ENCODE assay signal across 8 cellular contexts in genomic region chr11:762421-763072, GRCh38. TPM values are rescaled to one million over a fixed set of nuclear protein-coding genes. Genes with fewer than 3 reads are reported as not detected.
A peak's percentile ranks its signal among the peaks of the same experiment; 100 is the strongest.
DNase-seq lines count a peak whose midpoint lies in the region; ATAC-seq, FAIRE-seq and TF ChIP-seq lines count a peak whose summit lies in the region.

No MANE protein-coding gene starts in this region.

- ATAC-seq in upper lobe of left lung (ENCODE audit: low FRiP score in 2 of 2) = peak; percentile 46 to 82
- ATAC-seq in GM18858 (IDR thresholded peaks at IDR 0.05; ENCODE audit: unreplicated experiment) = no peak
- ATAC-seq in HG03025 (IDR thresholded peaks at IDR 0.05; ENCODE audit: low FRiP score, unreplicated experiment) = no peak

- H3K4me1 ChIP-seq in MM.1S (ENCODE audit: low read length) = no peaks in the 10 kb centered on the region
- H3K4me1 ChIP-seq in keratinocyte (ENCODE audit: control insufficient read depth, extremely low read depth, insufficient read depth, low read length) = peaks cover 19% of the 10 kb centered on the region
- H3K4me1 ChIP-seq in upper lobe of left lung = peaks cover 0 to 7% (median 6%) of the 10 kb centered on the region in 4 donors

- peak; percentile 37 for DNase-seq in NCI-H2227 (lab: John Stamatoyannopoulos, UW; ENCODE audit: unreplicated experiment)
- no peak for DNase-seq in NCI-H2227 treated with DMSO at 0.1 percent for 48 hours (lab: John Stamatoyannopoulos, UW)
- no peak for DNase-seq in MM.1S
- peak in 42 of 58 donors; percentile 22 to 84 (median 49) for DNase-seq in anterior cingulate cortex (lab: John Stamatoyannopoulos, UW)
- DNase-seq in keratinocyte (ENCODE audit: low read depth, low spot score) = peak; percentile 57
- peak in 1 of 2 donors; percentile 76 for DNase-seq in upper lobe of left lung

- TF ChIP-seq POLR2A in upper lobe of left lung (IDR thresholded peaks at IDR 0.05) = no peak

- no peak for TF ChIP-seq EP300 in upper lobe of left lung (IDR thresholded peaks at IDR 0.05)

- dilution Hi-C loops in keratinocyte (cut with MboI; ENCODE audit: extremely low pct_ligation_motif_present, low sequenced_read_pairs) = no loop called here

- H2AFZ ChIP-seq in MM.1S (ENCODE audit: low read length) (no peak overlapping the region), keratinocyte (ENCODE audit: control insufficient read depth, low read length) (no peak overlapping the region)

- peaks cover 8% of the 10 kb centered on the region for H3K36me3 ChIP-seq in MM.1S (replicated peaks; ENCODE audit: insufficient read depth, low read length)
- peaks cover 39 to 40% of the 10 kb centered on the region in 2 experiments for H3K36me3 ChIP-seq in keratinocyte (ENCODE audit: control insufficient read depth in 2 of 2, extremely low read depth in 1 of 2, insufficient read depth in 2 of 2, low read length in 2 of 2)
- H3K36me3 ChIP-seq in upper lobe of left lung = peaks cover 36 to 89% (median 74%) of the 10 kb centered on the region in 4 donors

- H3K27me3 ChIP-seq in MM.1S (replicated peaks; ENCODE audit: insufficient read depth, low read length) (no peaks in the 10 kb centered on the region), keratinocyte (ENCODE audit: control insufficient read depth, extremely low read depth, insufficient read depth, low read length) (no peaks in the 10 kb centered on the region), upper lobe of left lung (no peaks in the 10 kb centered on the region)

- H3K4me3 ChIP-seq in MM.1S (ENCODE audit: low read length) (no peak overlapping the region), keratinocyte (ENCODE audit: control insufficient read depth in 2 of 3, extremely low read depth in 1 of 3, insufficient read depth in 2 of 3, low read depth in 1 of 3, low read length in 3 of 3) (no peak overlapping the region), upper lobe of left lung (no peak overlapping the region)

- peaks cover 28% of the 10 kb centered on the region for H3F3A ChIP-seq in MM.1S (ENCODE audit: insufficient read depth, low read length)

- WGBS in upper lobe of left lung, 2 donors = 44 to 50% methylated on average over 1 to 10 of the region's 10 CpGs

- TF ChIP-seq CTCF in MM.1S (IDR thresholded peaks at IDR 0.05; ENCODE audit: low read length) (peak; percentile 14), keratinocyte (optimal IDR thresholded peaks at IDR 0.05 in 1 of 3, IDR thresholded peaks at IDR 0.05 in 1 of 3, conservative IDR thresholded peaks at IDR 0.05 in 1 of 3; ENCODE audit: extremely low read depth in 1 of 3, insufficient read depth in 2 of 3, low read length in 3 of 3) (peak; percentile 28 to 66 (median 34)), upper lobe of left lung (IDR thresholded peaks at IDR 0.05) (peak in 3 of 6 experiments; percentile 21 to 37 (median 26))

- no peak overlapping the region for H3K9ac ChIP-seq in MM.1S (ENCODE audit: low read length)
- H3K9ac ChIP-seq in keratinocyte (ENCODE audit: control insufficient read depth, extremely low read depth, insufficient read depth, low read length) = peak overlapping the region; percentile 38

- peak; percentile 69 for FAIRE-seq in keratinocyte (lab: Jason Lieb, UNC)

- H3K4me2 ChIP-seq in MM.1S (ENCODE audit: low read depth, low read length) = no peak overlapping the region
- peak overlapping the region; percentile 11 for H3K4me2 ChIP-seq in keratinocyte (ENCODE audit: control insufficient read depth, extremely low read depth, insufficient read depth, low read depth, low read length)

- no peak overlapping the region for H3K27ac ChIP-seq in MM.1S (ENCODE audit: low read length)
- H3K27ac ChIP-seq in keratinocyte (ENCODE audit: control insufficient read depth, insufficient read depth, low read length) = peak overlapping the region; percentile 75
- peak overlapping the region in 3 of 4 donors; percentile 32 to 35 (median 35) for H3K27ac ChIP-seq in upper lobe of left lung

- peaks cover 3% of the 10 kb centered on the region for H3K9me1 ChIP-seq in keratinocyte (ENCODE audit: control insufficient read depth, extremely low read depth, insufficient read depth, low read length)

- H3K9me2 ChIP-seq in MM.1S (replicated peaks; ENCODE audit: insufficient read depth, low read length) = no peaks in the 10 kb centered on the region

- H4K20me1 ChIP-seq in MM.1S (ENCODE audit: insufficient read depth, low read length) (peaks cover 3% of the 10 kb centered on the region; the same call in 1 of the 2 replicates), keratinocyte (ENCODE audit: control insufficient read depth, extremely low read depth, insufficient read depth, low read length) (peaks cover 11% of the 10 kb centered on the region)

- H3K9me3 ChIP-seq in MM.1S (replicated peaks; ENCODE audit: insufficient read depth, low read length) (no peaks in the 10 kb centered on the region), keratinocyte (ENCODE audit: control insufficient read depth, low read depth, low read length) (no peaks in the 10 kb centered on the region), upper lobe of left lung (no peaks in the 10 kb centered on the region)

- H3K79me2 ChIP-seq in MM.1S (ENCODE audit: low read length) (peaks cover 10% of the 10 kb centered on the region), keratinocyte (ENCODE audit: control insufficient read depth, insufficient read depth, low read length) (no peaks in the 10 kb centered on the region)

RNA-seq across cellular contexts. Expression of gene GATD1, which starts 14.7 kb away (rescaled TPM):
- polyA plus RNA-seq in keratinocyte = 24.4 to 48.0 TPM (median 24.6 TPM) in 3 replicates
- polyA plus RNA-seq in keratinocyte (2011; ENCODE audit: low read depth) = 8.2 TPM
- polyA plus RNA-seq in keratinocyte (2011; cell fraction: cytosol; rRNA removed) = 18.2 and 41.8 TPM in 2 replicates
- polyA plus RNA-seq in keratinocyte (2011; cell fraction: nucleus; rRNA removed) = 116 and 155 TPM in 2 replicates
- 27.6 and 43.5 TPM in 2 replicates for polyA plus RNA-seq in keratinocyte (2012; ENCODE audit: low replicate concordance)
- polyA minus RNA-seq in keratinocyte = 21.9 to 31.3 TPM (median 24.9 TPM) in 3 replicates
- 37.8 TPM for polyA minus RNA-seq in keratinocyte (2011; cell fraction: cytosol; rRNA and poly(A)+ RNA removed)
- polyA minus RNA-seq in keratinocyte (2011; cell fraction: nucleus; rRNA and poly(A)+ RNA removed) = 34.8 and 49.2 TPM in 2 replicates
- 10 to 100 TPM; 14.8 to 77.7 (median 63.6) TPM for total RNA-seq in upper lobe of left lung

RNA-seq across cellular contexts. Expression of gene TALDO1, which starts 15.3 kb away (rescaled TPM):
- 162 to 200 TPM (median 170 TPM) in 3 replicates for polyA plus RNA-seq in keratinocyte
- polyA plus RNA-seq in keratinocyte (2011; ENCODE audit: low read depth) = 214 TPM
- polyA plus RNA-seq in keratinocyte (2011; cell fraction: cytosol; rRNA removed) = 138 and 195 TPM in 2 replicates
- 132 and 133 TPM in 2 replicates for polyA plus RNA-seq in keratinocyte (2011; cell fraction: nucleus; rRNA removed)
- polyA plus RNA-seq in keratinocyte (2012; ENCODE audit: low replicate concordance) = 207 and 214 TPM in 2 replicates
- polyA minus RNA-seq in keratinocyte = 82.7 to 124 TPM (median 97.7 TPM) in 3 replicates
- 164 TPM for polyA minus RNA-seq in keratinocyte (2011; cell fraction: cytosol; rRNA and poly(A)+ RNA removed)
- 31.6 and 36.6 TPM in 2 replicates for polyA minus RNA-seq in keratinocyte (2011; cell fraction: nucleus; rRNA and poly(A)+ RNA removed)
- 100 to 1,000 TPM; 163 to 313 (median 217) TPM for total RNA-seq in upper lobe of left lung

RNA-seq across cellular contexts. Expression of gene CEND1, which starts 27.3 kb away (rescaled TPM):
- polyA plus RNA-seq in keratinocyte = not detected in 3 replicates
- not detected for polyA plus RNA-seq in keratinocyte (2011; ENCODE audit: low read depth)
- polyA plus RNA-seq in keratinocyte (2011; cell fraction: cytosol; rRNA removed) = not detected in 2 replicates
- not detected in 2 replicates for polyA plus RNA-seq in keratinocyte (2011; cell fraction: nucleus; rRNA removed)
- polyA plus RNA-seq in keratinocyte (2012; ENCODE audit: low replicate concordance) = 0.10 TPM in 1 of 2 replicates, not detected in the other
- not detected in 3 replicates for polyA minus RNA-seq in keratinocyte
- polyA minus RNA-seq in keratinocyte (2011; cell fraction: cytosol; rRNA and poly(A)+ RNA removed) = not detected
- not detected in 2 replicates for polyA minus RNA-seq in keratinocyte (2011; cell fraction: nucleus; rRNA and poly(A)+ RNA removed)
- total RNA-seq in upper lobe of left lung = not detected

RNA-seq across cellular contexts. Expression of gene SLC25A22, which starts 35.5 kb away (rescaled TPM):
- polyA plus RNA-seq in keratinocyte = 8.4 to 21.2 TPM (median 13.5 TPM) in 3 replicates
- polyA plus RNA-seq in keratinocyte (2011; ENCODE audit: low read depth) = 4.1 TPM
- 12.1 and 24.3 TPM in 2 replicates for polyA plus RNA-seq in keratinocyte (2011; cell fraction: cytosol; rRNA removed)
- polyA plus RNA-seq in keratinocyte (2011; cell fraction: nucleus; rRNA removed) = 27.1 and 28.4 TPM in 2 replicates
- 9.7 and 19.7 TPM in 2 replicates for polyA plus RNA-seq in keratinocyte (2012; ENCODE audit: low replicate concordance)
- polyA minus RNA-seq in keratinocyte = 9.0 to 51.7 TPM (median 10.8 TPM) in 3 replicates
- 24.4 TPM for polyA minus RNA-seq in keratinocyte (2011; cell fraction: cytosol; rRNA and poly(A)+ RNA removed)
- polyA minus RNA-seq in keratinocyte (2011; cell fraction: nucleus; rRNA and poly(A)+ RNA removed) = 14.7 and 24.3 TPM in 2 replicates
- 10 to 100 TPM; 13.6 to 29.3 (median 22.3) TPM for total RNA-seq in upper lobe of left lung

RNA-seq across cellular contexts. Expression of gene PIDD1, which starts 42.5 kb away (rescaled TPM):
- 2.5 to 6.4 TPM (median 2.9 TPM) in 3 replicates for polyA plus RNA-seq in keratinocyte
- 2.8 TPM for polyA plus RNA-seq in keratinocyte (2011; ENCODE audit: low read depth)
- 1.0 and 2.2 TPM in 2 replicates for polyA plus RNA-seq in keratinocyte (2011; cell fraction: cytosol; rRNA removed)
- polyA plus RNA-seq in keratinocyte (2011; cell fraction: nucleus; rRNA removed) = 13.3 and 21.1 TPM in 2 replicates
- 4.7 and 6.5 TPM in 2 replicates for polyA plus RNA-seq in keratinocyte (2012; ENCODE audit: low replicate concordance)
- polyA minus RNA-seq in keratinocyte = 2.0 to 6.9 TPM (median 2.5 TPM) in 3 replicates
- polyA minus RNA-seq in keratinocyte (2011; cell fraction: cytosol; rRNA and poly(A)+ RNA removed) = 5.9 TPM
- polyA minus RNA-seq in keratinocyte (2011; cell fraction: nucleus; rRNA and poly(A)+ RNA removed) = 7.3 and 11.3 TPM in 2 replicates
- total RNA-seq in upper lobe of left lung = 10 to 100 TPM in 5 of 6 donors, 1 to 10 TPM in 1; 5.2 to 76.5 (median 15.4) TPM

Comparison
In these comparisons a context has a peak if more than half of its experiments do, and no peak if none do; other contexts are left out.
1. DNase-seq: peak in NCI-H2227 (single experiment), anterior cingulate cortex (42 of 58) and keratinocyte (single experiment); none in NCI-H2227 treated with DMSO at 0.1 percent for 48 hours (single experiment) and MM.1S (single experiment).
2. ATAC-seq: peak in upper lobe of left lung (2 of 2); none in GM18858 (single experiment) and HG03025 (single experiment).